ENCODE assay signal across 19 cellular contexts in genomic region chr15:71791975-71792374, GRCh38. TPM values are rescaled to one million over a fixed set of nuclear protein-coding genes. Genes with fewer than 3 reads are reported as not detected.
DNase-seq lines count a peak whose midpoint lies in the region; FAIRE-seq and TF ChIP-seq lines count a peak whose summit lies in the region.
"Had no signal": no experiment of that assay in that cellular context is flagged by ENCODE, and none has a peak within 500 bp of the region (broad histone marks: within the 10 kb centered on the region; RNA-seq: fewer than 3 reads in every experiment).

No MANE protein-coding gene starts in this region.

- H3K27ac Mint-ChIP-seq in HFFc6, result peak overlapping the region; percentile 63; the same call in 1 of the 2 replicates
- H3K27ac Mint-ChIP-seq: CD4-positive, alpha-beta memory T cell; H9 had no signal

- H3K27me3 ChIP-seq in PC-9 (ENCODE audit: insufficient read depth, low read depth) (no peaks in the 10 kb centered on the region), endothelial cell of umbilical vein (ENCODE audit: control insufficient read depth in 2 of 2, insufficient read depth in 2 of 2, low read length in 2 of 2) (no peaks in the 10 kb centered on the region), sigmoid colon (no peaks in the 10 kb centered on the region)
- H3K27me3 ChIP-seq: BE2C had no signal

- H3K4me3 ChIP-seq in PC-9 (no peak overlapping the region), endothelial cell of umbilical vein (replicated peaks in 1 of 3; ENCODE audit: insufficient read depth in 1 of 3, low read depth in 1 of 3, low read length in 3 of 3) (no peak overlapping the region), sigmoid colon (no peak overlapping the region), foreskin fibroblast (ENCODE audit: low read depth in 1 of 2, low read length in 2 of 2) (no peak overlapping the region)
- H3K4me3 ChIP-seq: K562 had no signal

- H3K36me3 Mint-ChIP-seq in HFFc6 (ENCODE audit: low read depth), result no peaks in the 10 kb centered on the region
- H3K36me3 Mint-ChIP-seq: CD4-positive, alpha-beta memory T cell had no signal

- peak overlapping the region; percentile 56 for H3K4me2 ChIP-seq in PC-9
- H3K4me2 ChIP-seq in endothelial cell of umbilical vein (ENCODE audit: insufficient read depth, low read length), result no peak overlapping the region

- H3K9me3 Mint-ChIP-seq in HFFc6, result no peaks in the 10 kb centered on the region
- H3K9me3 Mint-ChIP-seq: CD4-positive, alpha-beta memory T cell; H9 had no signal

- no TSS peak for BruUV-seq in PC-9 (replicated peaks; lab: Mats Ljungman, UMichigan)
- no TSS peak for BruUV-seq in endothelial cell of umbilical vein (replicated peaks; lab: Mats Ljungman, UMichigan)

- H3K9me1 ChIP-seq in endothelial cell of umbilical vein (replicated peaks; ENCODE audit: control insufficient read depth, extremely low read depth, insufficient read depth, low read length), result no peaks in the 10 kb centered on the region

- dilution Hi-C loops in endothelial cell of umbilical vein (cut with MboI; ENCODE audit: extremely low pct_ligation_motif_present, low sequenced_read_pairs), result no loop called here

- H2AFZ ChIP-seq in PC-9 (no peak overlapping the region), endothelial cell of umbilical vein (ENCODE audit: low read depth, low read length) (peak overlapping the region; percentile 39)

- H3K4me3 Mint-ChIP-seq in HFFc6, result no peak overlapping the region
- H3K4me3 Mint-ChIP-seq: H9 had no signal

- no peak for TF ChIP-seq EP300 in sigmoid colon (IDR thresholded peaks at IDR 0.05)

- no peak for TF ChIP-seq CTCF in HFFc6 (IDR thresholded peaks at IDR 0.05)
- TF ChIP-seq CTCF in PC-9 (conservative IDR thresholded peaks at IDR 0.05), result no peak
- no peak for TF ChIP-seq CTCF in endothelial cell of umbilical vein (IDR thresholded peaks at IDR 0.05; ENCODE audit: extremely low read depth in 1 of 2, insufficient read depth in 1 of 2, low read depth in 1 of 2, low read length in 2 of 2)
- no peak for TF ChIP-seq CTCF in sigmoid colon (IDR thresholded peaks at IDR 0.05)
- no peak for TF ChIP-seq CTCF in foreskin fibroblast (IDR thresholded peaks at IDR 0.05; ENCODE audit: low read depth, low read length)

- H3K4me1 ChIP-seq in PC-9 (replicated peaks; ENCODE audit: insufficient read depth) (peaks cover 46% of the 10 kb centered on the region), endothelial cell of umbilical vein (ENCODE audit: control insufficient read depth, extremely low read depth, insufficient read depth, low read length) (peaks cover 47% of the 10 kb centered on the region), sigmoid colon (no peaks in the 10 kb centered on the region)
- H3K4me1 ChIP-seq: BE2C had no signal

- WGBS in sigmoid colon, 2 donors, result 95% methylated on average over 7 of the region's 7 CpGs

- intact Hi-C loops in PC-9 (cut with micrococcal nuclease; ENCODE audit: unreplicated experiment) (loop anchor here (2.0 kb wide), 2 partner anchors 45 to 497 kb away; no protein-coding TSS in a partner anchor), endothelial cell of umbilical vein (cut with micrococcal nuclease) (loop anchor here (1.0 to 2.0 kb wide), 2 partner anchors 12 to 31 kb away; no protein-coding TSS in a partner anchor), sigmoid colon (cut with DNase I) (no loop called here)

- H3K9ac ChIP-seq in endothelial cell of umbilical vein (replicated peaks; ENCODE audit: extremely low read depth, insufficient read depth, low read length), result no peak overlapping the region

- H3K9me3 ChIP-seq in PC-9 (ENCODE audit: insufficient read depth, low read depth) (no peaks in the 10 kb centered on the region), endothelial cell of umbilical vein (replicated peaks; ENCODE audit: control insufficient read depth, insufficient read depth, low read length) (no peaks in the 10 kb centered on the region), sigmoid colon (no peaks in the 10 kb centered on the region)
- H3K9me3 ChIP-seq: BE2C had no signal

- no peak for TF ChIP-seq POLR2A in endothelial cell of umbilical vein (IDR thresholded peaks at IDR 0.05; ENCODE audit: low read depth, low read length)
- no peak for TF ChIP-seq POLR2A in sigmoid colon (IDR thresholded peaks at IDR 0.05)

- H3K36me3 ChIP-seq in PC-9 (ENCODE audit: low read depth), result no peaks in the 10 kb centered on the region
- H3K36me3 ChIP-seq in endothelial cell of umbilical vein (ENCODE audit: control insufficient read depth in 2 of 2, extremely low read depth in 1 of 2, insufficient read depth in 2 of 2, low read length in 2 of 2), result no peaks in the 10 kb centered on the region
- H3K36me3 ChIP-seq in sigmoid colon, result no peaks in the 10 kb centered on the region
- H3K36me3 ChIP-seq: BE2C had no signal

- POLR2A ChIA-PET in PC-9 (lab: Charles Lee; ENCODE audit: unreplicated experiment) (interaction anchor here (0.6 kb wide), 1 partner anchor 44 kb away, joined by 3 read pairs; no protein-coding TSS in a partner anchor), endothelial cell of umbilical vein (lab: Charles Lee) (no interaction called here)

- H3K79me2 ChIP-seq in PC-9 (ENCODE audit: low read depth) (no peaks in the 10 kb centered on the region), endothelial cell of umbilical vein (ENCODE audit: control insufficient read depth, insufficient read depth, low read length) (no peaks in the 10 kb centered on the region)

- H3F3A ChIP-seq in PC-9 (ENCODE audit: insufficient read depth, low read depth), result peaks cover 23% of the 10 kb centered on the region

- H3K9me2 ChIP-seq in PC-9 (ENCODE audit: insufficient read depth), result no peaks in the 10 kb centered on the region

- peak overlapping the region; percentile 95 for H3K27ac ChIP-seq in PC-9
- peak overlapping the region; percentile 74 for H3K27ac ChIP-seq in endothelial cell of umbilical vein (ENCODE audit: insufficient read depth, low read depth, low read length)
- no peak overlapping the region for H3K27ac ChIP-seq in sigmoid colon
- H3K27ac ChIP-seq: RWPE1 had no signal

- DNase-seq in HFFc6, result no peak
- DNase-seq in PC-9, result no peak
- no peak for DNase-seq in endothelial cell of umbilical vein (ENCODE audit: low read depth, low spot score)
- peak; percentile 36 for DNase-seq in sigmoid colon
- no peak for DNase-seq in RKO (ENCODE audit: low spot score)
- DNase-seq in NCI-H2171 (lab: John Stamatoyannopoulos, UW), result no peak
- no peak for DNase-seq in Ammon's horn (ENCODE audit: low spot score)
- DNase-seq in foreskin fibroblast, result no peak
- DNase-seq: BE2C; CD4-positive, alpha-beta memory T cell; DMS79; H9; NCI-H1417; NCI-H187 treated with DMSO at 0.1 percent for 48 hours; NCI-H446 treated with DMSO at 0.1 percent for 48 hours; NK-92 treated with Interleukin-12 subunit alpha and Interleukin-12 subunit beta, amount 100 ng/mL, for 24 hours had no signal

- no peak for FAIRE-seq in endothelial cell of umbilical vein (lab: Jason Lieb, UNC)
- FAIRE-seq: K562 had no signal

- peaks cover 6% of the 10 kb centered on the region for H3K27me3 Mint-ChIP-seq in HFFc6 (ENCODE audit: insufficient read depth)

- no peaks in the 10 kb centered on the region for H4K20me1 ChIP-seq in PC-9 (ENCODE audit: insufficient read depth)
- no peaks in the 10 kb centered on the region for H4K20me1 ChIP-seq in endothelial cell of umbilical vein (replicated peaks; ENCODE audit: control insufficient read depth, extremely low read depth, insufficient read depth, low read length)

- CTCF ChIA-PET in PC-9 (lab: Charles Lee) (interaction anchor here (1.0 kb wide), 1 partner anchor 259 kb away, joined by 4 read pairs; no protein-coding TSS in a partner anchor), endothelial cell of umbilical vein (lab: Charles Lee) (interaction anchor here (0.8 to 4.1 kb wide), 6 partner anchors 8 to 364 kb away, joined by 3 to 50 read pairs (median 8); no protein-coding TSS in a partner anchor)

- peaks cover 32% of the 10 kb centered on the region for H3K4me1 Mint-ChIP-seq in HFFc6 (ENCODE audit: low read depth)
- H3K4me1 Mint-ChIP-seq: CD4-positive, alpha-beta memory T cell; H9 had no signal

TF ChIP-seq in endothelial cell of umbilical vein, 7 proteins besides CTCF, POLR2A, EP300 and RAD21:
- TF ChIP-seq FOS (IDR thresholded peaks at IDR 0.05; ENCODE audit: borderline replicate concordance, insufficient read depth, low read length), result no peak
- no peak for TF ChIP-seq JUN (IDR thresholded peaks at IDR 0.05; ENCODE audit: borderline replicate concordance, insufficient read depth, insufficient read length, low read depth)
- no peak for TF ChIP-seq POLR2AphosphoS5 (IDR thresholded peaks at IDR 0.05; ENCODE audit: insufficient read depth, low read depth, low read length)
- no peak for TF ChIP-seq EZH2 (IDR thresholded peaks at IDR 0.05; ENCODE audit: borderline replicate concordance, low read depth, low read length, severe bottlenecking)
- no peak for TF ChIP-seq MAX (IDR thresholded peaks at IDR 0.05; ENCODE audit: insufficient read depth, insufficient read length)
- TF ChIP-seq MYC (IDR thresholded peaks at IDR 0.05; ENCODE audit: low read depth, low read length), result no peak
- TF ChIP-seq GATA2 (IDR thresholded peaks at IDR 0.05; ENCODE audit: insufficient read depth, insufficient read length, low read depth, low read length), result no peak

RNA-seq across cellular contexts. Expression of gene NR2E3, which starts 18.4 kb away (rescaled TPM):
- total RNA-seq in HFFc6 (2021; fragmentation: NEBNext Ultra II Directional; extraction: Animal tissue kit (Norgen Biotek cat#: 25700)), result not detected
- total RNA-seq in PC-9 (2021) (1.5 and 2.1 TPM in 2 replicates), endothelial cell of umbilical vein (0.25 and 0.38 TPM in 2 replicates), sigmoid colon (under 1 TPM in 1 of 4 donors, not detected in 3; 0.14 TPM)
- polyA plus RNA-seq in endothelial cell of umbilical vein (0.03 and 0.04 TPM in 2 replicates), sigmoid colon (1 to 10 TPM in 1 of 3 donors, under 1 TPM in 1, not detected in 1; 0.47 to 5.4 TPM)
- 0.03 TPM in 1 of 2 replicates, not detected in the other for polyA plus RNA-seq in endothelial cell of umbilical vein (2011; cell fraction: cytosol; rRNA removed)
- polyA plus RNA-seq in endothelial cell of umbilical vein (2011; cell fraction: nucleus; rRNA removed), result 0.37 and 0.42 TPM in 2 replicates
- 0.10 and 0.50 TPM in 2 replicates for polyA plus RNA-seq in endothelial cell of umbilical vein (2012)
- polyA minus RNA-seq in endothelial cell of umbilical vein, result 0.15 TPM in 1 of 2 replicates, not detected in the other
- polyA minus RNA-seq in endothelial cell of umbilical vein (2011; cell fraction: cytosol; rRNA and poly(A)+ RNA removed), result not detected
- 1.1 and 2.3 TPM in 2 replicates for polyA minus RNA-seq in endothelial cell of umbilical vein (2011; cell fraction: nucleus; rRNA and poly(A)+ RNA removed)
- total RNA-seq: CD4-positive, alpha-beta memory T cell; K562; OCI-LY7 had no signal
- polyA plus RNA-seq: CD4-positive, alpha-beta memory T cell; K562 had no signal

Comparison
In these comparisons a context has a peak if more than half of its experiments do, and no peak if none do; other contexts are left out.
1. H3K27ac ChIP-seq: peak in PC-9 (single experiment) and endothelial cell of umbilical vein (single experiment); none in sigmoid colon (0 of 4).